ENCODE assay signal across 20 cellular contexts in the genomic region with DNA sequence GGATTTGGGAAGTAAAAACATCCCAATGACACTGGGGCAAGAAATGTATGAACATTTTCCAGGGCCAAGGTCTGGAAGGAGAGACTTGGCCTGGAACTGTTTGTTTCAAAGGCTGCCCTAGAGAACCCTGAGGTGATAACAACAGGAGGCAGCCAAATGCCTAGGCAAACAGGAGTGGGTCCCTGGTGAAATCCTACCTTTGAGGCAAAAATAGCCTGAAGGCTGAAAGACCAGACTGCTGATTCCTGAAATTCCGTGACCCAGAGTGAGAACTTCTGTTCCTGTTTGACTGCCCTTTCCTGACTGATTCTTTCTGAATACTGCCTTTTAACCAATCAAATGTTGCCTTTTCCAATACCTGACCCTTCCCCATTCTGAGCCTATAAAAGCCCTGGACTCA.
DNase-seq lines count a peak whose midpoint lies in the region; TF ChIP-seq lines count a peak whose summit lies in the region.
"Had no signal": no experiment of that assay in that cellular context is flagged by ENCODE, and none has a peak within 500 bp of the region (broad histone marks: within the 10 kb centered on the region; RNA-seq: fewer than 3 reads in every experiment).

No MANE protein-coding gene starts in this region.

- H3K14ac ChIP-seq in trophoblast cell (ENCODE audit: low read length) = no peak overlapping the region

- BruUV-seq in mammary epithelial cell (replicated peaks; lab: Mats Ljungman, UMichigan) = no TSS peak
- no TSS peak for BruUV-seq in MCF 10A (replicated peaks; lab: Mats Ljungman, UMichigan)

- H4K8ac ChIP-seq in trophoblast cell (ENCODE audit: low read depth, low read length) = no peak overlapping the region

- TF ChIP-seq CTCF in mammary epithelial cell (conservative IDR thresholded peaks at IDR 0.05 in 1 of 2, IDR thresholded peaks at IDR 0.05 in 1 of 2; ENCODE audit: extremely low read depth in 1 of 2, insufficient read depth in 1 of 2, low read depth in 1 of 2, low read length in 2 of 2) (no peak), MCF 10A (IDR thresholded peaks at IDR 0.05; ENCODE audit: unreplicated experiment) (no peak), endodermal cell (conservative IDR thresholded peaks at IDR 0.05) (no peak)

- H3K23ac ChIP-seq in trophoblast cell (ENCODE audit: low read length) = no peak overlapping the region

- H3K18ac ChIP-seq in trophoblast cell (ENCODE audit: low read length) = peak overlapping the region; percentile 72

- no peaks in the 10 kb centered on the region for H3K79me2 ChIP-seq in mammary epithelial cell (ENCODE audit: insufficient read depth, low read length)
- no peaks in the 10 kb centered on the region for H3K79me2 ChIP-seq in trophoblast cell (ENCODE audit: control insufficient read depth, insufficient read depth, low read length, poor library complexity)

- H3K9me3 Mint-ChIP-seq in MCF 10A (ENCODE audit: unreplicated experiment) = no peaks in the 10 kb centered on the region
- peaks cover 5% of the 10 kb centered on the region for H3K9me3 Mint-ChIP-seq in endodermal cell
- H3K9me3 Mint-ChIP-seq: CD8-positive, alpha-beta T cell had no signal

- H3K9me3 ChIP-seq in mammary epithelial cell (replicated peaks; ENCODE audit: insufficient read depth, low read length) (no peaks in the 10 kb centered on the region), endodermal cell (ENCODE audit: control insufficient read depth, low read length) (peaks cover 33% of the 10 kb centered on the region), trophoblast cell (ENCODE audit: insufficient read depth, low read depth, low read length) (no peaks in the 10 kb centered on the region)
- H3K9me3 ChIP-seq: BLaER1 had no signal

- H3K36me3 ChIP-seq in mammary epithelial cell (ENCODE audit: insufficient read depth, low read length) = no peaks in the 10 kb centered on the region
- H3K36me3 ChIP-seq in endodermal cell (ENCODE audit: control insufficient read depth, insufficient read depth, low read length) = no peaks in the 10 kb centered on the region
- H3K36me3 ChIP-seq in trophoblast cell (ENCODE audit: control insufficient read depth in 1 of 2, insufficient read depth in 2 of 2, low read length in 2 of 2) = no peaks in the 10 kb centered on the region
- H3K36me3 ChIP-seq: BLaER1 had no signal

- no peak overlapping the region for H3K4ac ChIP-seq in trophoblast cell (ENCODE audit: low read depth, low read length)

- H2BK12ac ChIP-seq in trophoblast cell (ENCODE audit: low read length) = peak overlapping the region; percentile 89

- H3K9ac ChIP-seq in mammary epithelial cell (ENCODE audit: insufficient read depth, low read length) (no peak overlapping the region), endodermal cell (ENCODE audit: extremely low read depth, low read length, poor library complexity, severe bottlenecking) (no peak overlapping the region), trophoblast cell (ENCODE audit: low read length) (no peak overlapping the region)
- H3K9ac ChIP-seq: BLaER1, GM23248 had no signal

- H3K4me1 ChIP-seq in mammary epithelial cell (ENCODE audit: insufficient read depth, low read length) (peaks cover 12% of the 10 kb centered on the region), endodermal cell (ENCODE audit: control insufficient read depth, insufficient read depth, low read length) (peaks cover 4% of the 10 kb centered on the region), trophoblast cell (ENCODE audit: control insufficient read depth in 1 of 2, insufficient read depth in 2 of 2, low read length in 2 of 2) (peaks cover 16% of the 10 kb centered on the region in 2 experiments)
- H3K4me1 ChIP-seq: BLaER1, Caco-2 had no signal

- H3K27me3 Mint-ChIP-seq in MCF 10A (ENCODE audit: insufficient read depth, unreplicated experiment) (peaks cover 21% of the 10 kb centered on the region), endodermal cell (ENCODE audit: insufficient read depth) (no peaks in the 10 kb centered on the region)
- H3K27me3 Mint-ChIP-seq: B cell; CD4-positive, CD25-positive, alpha-beta regulatory T cell had no signal

- no peak overlapping the region for H4K12ac ChIP-seq in trophoblast cell (ENCODE audit: low read depth, low read length)

- CTCF ChIA-PET in mammary epithelial cell (lab: Charles Lee; ENCODE audit: low non-redundant PET) = no interaction called here
- CTCF ChIA-PET in MCF 10A (lab: Yijun Ruan, JAX) = interaction anchor here (4.2 kb wide), 1 partner anchor 10 kb away, joined by 26 read pairs; no protein-coding TSS in a partner anchor

- in situ Hi-C loops in mammary epithelial cell (cut with MboI; ENCODE audit: low sequenced_read_pairs in 2 of 2) = no loop called here

- H3K36me3 Mint-ChIP-seq in MCF 10A (ENCODE audit: insufficient read depth, unreplicated experiment) (no peaks in the 10 kb centered on the region), endodermal cell (ENCODE audit: low read depth) (peaks cover 4% of the 10 kb centered on the region)
- H3K36me3 Mint-ChIP-seq: CD4-positive, CD25-positive, alpha-beta regulatory T cell; CD8-positive, alpha-beta T cell had no signal

- H3K27ac ChIP-seq in mammary epithelial cell (ENCODE audit: insufficient read depth, low read depth, low read length) (no peak overlapping the region), endodermal cell (ENCODE audit: low read depth, low read length) (no peak overlapping the region), trophoblast cell (ENCODE audit: low read depth, low read length) (peak overlapping the region; percentile 59)
- H3K27ac ChIP-seq: 22Rv1, BLaER1, C4-2B, GM23248 had no signal

- H2BK120ac ChIP-seq in trophoblast cell (ENCODE audit: insufficient read depth, low read length, poor library complexity) = no peak overlapping the region

- H3K4me1 Mint-ChIP-seq in MCF 10A (ENCODE audit: insufficient read depth, unreplicated experiment) (no peaks in the 10 kb centered on the region), endodermal cell (peaks cover 39% of the 10 kb centered on the region)
- H3K4me1 Mint-ChIP-seq: B cell; CD4-positive, CD25-positive, alpha-beta regulatory T cell had no signal

- peak overlapping the region; percentile 50 for H2BK5ac ChIP-seq in trophoblast cell (ENCODE audit: low read depth, low read length, poor library complexity)

- POLR2A ChIA-PET in MCF 10A (lab: Yijun Ruan, JAX) = no interaction called here

- H2AFZ ChIP-seq in mammary epithelial cell (ENCODE audit: low read depth, low read length) (peak overlapping the region; percentile 39), trophoblast cell (ENCODE audit: insufficient read depth, low read length, poor library complexity) (no peak overlapping the region)
- H2AFZ ChIP-seq: GM23248 had no signal

- no peaks in the 10 kb centered on the region for H3K27me3 ChIP-seq in mammary epithelial cell (ENCODE audit: insufficient read depth, low read length)
- no peaks in the 10 kb centered on the region for H3K27me3 ChIP-seq in endodermal cell (ENCODE audit: control insufficient read depth, insufficient read depth, low read length, poor library complexity, severe bottlenecking)
- H3K27me3 ChIP-seq in trophoblast cell (ENCODE audit: insufficient read depth, low read length) = no peaks in the 10 kb centered on the region
- H3K27me3 ChIP-seq: BLaER1 had no signal

- H3K79me1 ChIP-seq in trophoblast cell (ENCODE audit: low read length) = peaks cover 10% of the 10 kb centered on the region

- intact Hi-C loops in mammary epithelial cell (cut with micrococcal nuclease) (no loop called here), MCF 10A (cut with micrococcal nuclease) (no loop called here)

- H3K4me3 ChIP-seq in mammary epithelial cell (replicated peaks in 1 of 3; ENCODE audit: insufficient read depth in 1 of 3, low read depth in 2 of 3, low read length in 3 of 3) = no peak overlapping the region
- H3K4me3 ChIP-seq in endodermal cell (ENCODE audit: low read length) = peak overlapping the region; percentile 19
- H3K4me3 ChIP-seq in trophoblast cell (ENCODE audit: low read depth, low read length) = no peak overlapping the region
- H3K4me3 ChIP-seq: BLaER1, GM12878, GM23248 had no signal

- H4K91ac ChIP-seq in trophoblast cell (ENCODE audit: low read depth, low read length) = peak overlapping the region; percentile 72

- H2AK5ac ChIP-seq in trophoblast cell (ENCODE audit: low read length) = no peak overlapping the region

- DNase-seq in mammary epithelial cell = no peak
- DNase-seq in MCF 10A (ENCODE audit: unreplicated experiment) = no peak
- peak; percentile 56 for DNase-seq in endodermal cell
- peak; percentile 49 to 87 for DNase-seq in trophoblast cell
- no peak for DNase-seq in activated CD4-positive, alpha-beta T cell treated with anti-CD3 and anti-CD28 coated beads for 48 hours
- no peak for DNase-seq in RKO (ENCODE audit: low spot score)
- DNase-seq: CD4-positive, CD25-positive, alpha-beta regulatory T cell; CD8-positive, alpha-beta T cell; DMS153; DND-41; GDM1; GM23248; H7; HCEC 1CT had no signal

- H4K20me1 ChIP-seq in mammary epithelial cell (ENCODE audit: insufficient read depth, low read length) = no peaks in the 10 kb centered on the region
- H4K20me1 ChIP-seq: BLaER1 had no signal

- dilution Hi-C loops in mammary epithelial cell (cut with HindIII; ENCODE audit: low sequenced_read_pairs) = no loop called here

- H3K4me3 Mint-ChIP-seq in MCF 10A (ENCODE audit: unreplicated experiment) (no peak overlapping the region), endodermal cell (no peak overlapping the region)
- H3K4me3 Mint-ChIP-seq: B cell; CD4-positive, CD25-positive, alpha-beta regulatory T cell; CD8-positive, alpha-beta T cell had no signal

- WGBS in mammary epithelial cell (ENCODE audit: low coverage, missing lambda C conversion rate) = 92% methylated on average over 1 of the region's 1 CpG
- 92 to 100% methylated on average over 1 of the region's 1 CpG for WGBS in endodermal cell (ENCODE audit: insufficient coverage in 1 of 2, insufficient read length in 1 of 2), 2 experiments
- whole genome bisulfite sequencing in trophoblast cell (ENCODE audit: extremely low coverage, insufficient coverage, insufficient read length) = no CpG with 5 or more reads among the region's 1 CpG

- H3K27ac Mint-ChIP-seq in MCF 10A (ENCODE audit: low read depth, unreplicated experiment) = no peak overlapping the region
- H3K27ac Mint-ChIP-seq in endodermal cell = peak overlapping the region; percentile 79
- H3K27ac Mint-ChIP-seq: B cell; CD4-positive, CD25-positive, alpha-beta regulatory T cell; CD8-positive, alpha-beta T cell had no signal

- H3K4me2 ChIP-seq in mammary epithelial cell (ENCODE audit: insufficient read depth, low read depth, low read length) (no peak overlapping the region), trophoblast cell (ENCODE audit: low read length) (peak overlapping the region; percentile 28)
- H3K4me2 ChIP-seq: BLaER1 had no signal

Comparison
In these comparisons a context has a peak if more than half of its experiments do, and no peak if none do; other contexts are left out.
1. DNase-seq: peak in endodermal cell (single experiment) and trophoblast cell (2 of 2); none in mammary epithelial cell (single experiment), MCF 10A (single experiment), activated CD4-positive, alpha-beta T cell treated with anti-CD3 and anti-CD28 coated beads for 48 hours (single experiment) and RKO (single experiment).